In the genomic region with DNA sequence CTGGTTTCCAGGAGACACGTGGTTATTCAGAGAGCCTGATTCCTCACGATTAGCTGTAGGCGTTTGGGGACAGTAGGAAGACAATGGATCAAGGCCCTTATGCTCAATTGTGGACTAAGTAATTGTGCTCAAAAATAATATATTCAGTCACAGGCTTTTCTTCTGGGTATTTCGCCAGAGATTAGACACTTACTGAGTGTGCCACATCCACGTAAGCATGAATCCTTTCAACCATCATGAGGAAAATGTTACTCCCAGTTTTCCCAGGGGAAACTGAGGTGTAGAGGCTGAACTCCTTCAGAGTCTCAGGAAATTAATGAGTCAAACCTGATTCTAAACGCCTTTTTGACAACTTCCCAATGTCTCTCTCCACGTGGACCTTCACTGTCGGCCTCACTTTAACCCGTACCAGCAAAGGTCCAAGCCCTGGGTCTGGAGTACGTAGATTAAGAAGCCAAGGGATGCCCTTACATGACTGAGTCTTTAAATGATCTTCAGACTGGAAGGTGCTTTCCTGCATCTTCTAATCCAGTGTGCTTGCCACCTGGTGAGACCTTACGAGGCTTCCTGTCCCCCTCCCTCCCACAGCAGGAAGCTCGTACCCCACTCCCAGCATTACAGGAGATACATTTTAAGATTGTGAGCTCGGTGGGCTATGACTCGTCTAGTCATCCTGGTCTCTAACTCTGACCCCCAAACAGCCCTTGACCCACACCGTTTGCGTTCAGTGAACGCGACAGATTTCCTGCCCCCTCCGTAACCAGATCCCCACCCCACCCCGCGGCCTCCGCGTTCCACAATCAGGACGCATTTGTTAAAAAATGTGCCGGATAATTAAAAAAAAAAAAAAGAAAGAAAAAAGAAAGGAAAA, we compare ENCODE assay signal across 9 cellular contexts. TPM values are rescaled to one million over a fixed set of nuclear protein-coding genes. Genes with fewer than 3 reads are reported as not detected.
DNase-seq lines count a peak whose midpoint lies in the region; ATAC-seq, FAIRE-seq and TF ChIP-seq lines count a peak whose summit lies in the region.
"Had no signal": no experiment of that assay in that cellular context is flagged by ENCODE, and none has a peak within 500 bp of the region (broad histone marks: within the 10 kb centered on the region; RNA-seq: fewer than 3 reads in every experiment).

No MANE protein-coding gene starts in this region.

- ATAC-seq in GM12878 (peak; percentile 2), HepG2 (no peak), HG02840 (IDR thresholded peaks at IDR 0.05; ENCODE audit: low FRiP score, unreplicated experiment) (no peak), GM19328 (IDR thresholded peaks at IDR 0.05; ENCODE audit: unreplicated experiment) (no peak)
- peak in 1 of 2 donors; percentile 1 for ATAC-seq in stimulated activated naive B cell treated with anti-CD40 and anti-IgM and Interleukin-4, amounts not matched to agents 10 μg/mL and 1 μg/mL and 100 μg/mL, for 72 hours (replicated peaks)

- H3K27me3 ChIP-seq in GM12878 (replicated peaks in 1 of 2; ENCODE audit: control insufficient read depth in 2 of 2, insufficient read depth in 2 of 2, low read length in 1 of 2) (no peaks in the 10 kb centered on the region), HepG2 (ENCODE audit: control insufficient read depth in 1 of 2, insufficient read depth in 2 of 2, low read length in 2 of 2) (no peaks in the 10 kb centered on the region; a peak in 1 of 5 replicates)

- peak overlapping the region; percentile 95 for H3K9ac ChIP-seq in GM12878 (ENCODE audit: control insufficient read depth, insufficient read depth, low read length)
- peak overlapping the region; percentile 94 for H3K9ac ChIP-seq in HepG2 (ENCODE audit: insufficient read depth, low read depth, low read length)

- H3K79me2 ChIP-seq in GM12878 (ENCODE audit: control insufficient read depth, insufficient read depth, low read length) (peaks cover 77% of the 10 kb centered on the region), HepG2 (ENCODE audit: insufficient read depth, low read length) (peaks cover 67% of the 10 kb centered on the region)

- H3K36me3 ChIP-seq in GM12878 (ENCODE audit: control insufficient read depth in 2 of 2, insufficient read depth in 2 of 2, low read length in 1 of 2), result peaks cover 0 to 18% of the 10 kb centered on the region in 2 experiments; a peak in 3 of 4 replicates
- H3K36me3 ChIP-seq in HepG2 (replicated peaks in 1 of 2; ENCODE audit: control insufficient read depth in 1 of 2, insufficient read depth in 2 of 2, low read length in 2 of 2), result peaks cover 0 to 10% of the 10 kb centered on the region in 2 experiments; a peak in 1 of 5 replicates

- peaks cover 36 to 46% of the 10 kb centered on the region in 2 donors for H3K36me3 Mint-ChIP-seq in stimulated activated naive B cell treated with anti-CD40 and anti-IgM and Interleukin-4, amounts not matched to agents 10 μg/mL and 1 μg/mL and 100 μg/mL, for 72 hours

- WGBS in GM12878 (ENCODE audit: insufficient coverage, insufficient replicate concordance, low lambda C conversion rate, missing lambda C conversion rate), result 2% methylated on average over 22 of the region's 25 CpGs
- 8% methylated on average over 25 of the region's 25 CpGs for WGBS in HepG2 (ENCODE audit: low lambda C conversion rate)

- RAD21 ChIA-PET in GM12878 (lab: Charles Lee; ENCODE audit: unreplicated experiment), result interaction anchor here (0.6 to 1.6 kb wide), 5 partner anchors 28 to 1694 kb away, joined by 3 to 5 read pairs (median 3); no protein-coding TSS in a partner anchor

- H3K27ac ChIP-seq in GM12878 (ENCODE audit: control insufficient read depth, insufficient read depth), result peak overlapping the region; percentile 97
- peak overlapping the region; percentile 62 for H3K27ac ChIP-seq in HepG2 (ENCODE audit: extremely low read length, insufficient read depth, low read length)

- H3K4me1 Mint-ChIP-seq in stimulated activated naive B cell treated with anti-CD40 and anti-IgM and Interleukin-4, amounts not matched to agents 10 μg/mL and 1 μg/mL and 100 μg/mL, for 72 hours, result peaks cover 24 to 61% of the 10 kb centered on the region in 2 donors

- in situ Hi-C loops in GM12878 (cut with MboI), result no loop called here
- in situ Hi-C loops in HepG2 (cut with HindIII; ENCODE audit: extremely low pct_ligation_motif_present, low pct_unique_long_range_greater_than_20kb), result no loop called here

- no peak for FAIRE-seq in GM12878 (lab: Jason Lieb, UNC)
- no peak for FAIRE-seq in HepG2 (lab: Jason Lieb, UNC)
- FAIRE-seq: A204.1 had no signal

- CTCF ChIA-PET in GM12878 (lab: Yijun Ruan, JAX) (interaction anchor here (0.5 to 1.1 kb wide), 2 partner anchors 10 to 483 kb away, joined by 3 read pairs; no protein-coding TSS in a partner anchor), HepG2 (lab: Yijun Ruan, JAX; ENCODE audit: low intra/inter-chr PET ratio, low total read pairs) (no interaction called here)

- H3K4me2 ChIP-seq in GM12878 (ENCODE audit: control insufficient read depth, insufficient read depth) (peak overlapping the region; percentile 77), HepG2 (ENCODE audit: low read depth, low read length) (peak overlapping the region; percentile 93)

- TF ChIP-seq CTCF in GM12878 (IDR thresholded peaks at IDR 0.05 in 2 of 3, conservative IDR thresholded peaks at IDR 0.05 in 1 of 3; ENCODE audit: control insufficient read depth in 2 of 3, extremely low read depth in 1 of 3, insufficient read depth in 1 of 3, low read depth in 3 of 3, low read length in 3 of 3), result no peak
- no peak for TF ChIP-seq CTCF in HepG2 (CRISPR knock-in tag; IDR thresholded peaks at IDR 0.05)

- peak; percentile 32 for DNase-seq in DMS 273 (lab: John Stamatoyannopoulos, UW; ENCODE audit: unreplicated experiment)
- no peak for DNase-seq in DMS 273 treated with DMSO at 0.1 percent for 48 hours (lab: John Stamatoyannopoulos, UW)
- DNase-seq in GM12878 (ENCODE audit: low read depth, low spot score), result no peak
- no peak for DNase-seq in HepG2 (ENCODE audit: low spot score)
- DNase-seq in stimulated activated naive B cell treated with anti-CD40 and anti-IgM and Interleukin-4, amounts not matched to agents 10 μg/mL and 1 μg/mL and 100 μg/mL, for 72 hours, result peak; percentile 36

- no peak for TF ChIP-seq RAD21 in GM12878 (IDR thresholded peaks at IDR 0.05; ENCODE audit: insufficient read depth, low read depth, low read length)
- TF ChIP-seq RAD21 in HepG2 (CRISPR knock-in tag; IDR thresholded peaks at IDR 0.05), result no peak

- peak overlapping the region; percentile 100 for H3K27ac Mint-ChIP-seq in stimulated activated naive B cell treated with anti-CD40 and anti-IgM and Interleukin-4, amounts not matched to agents 10 μg/mL and 1 μg/mL and 100 μg/mL, for 72 hours

- H3K9me3 ChIP-seq in GM12878 (replicated peaks; ENCODE audit: control insufficient read depth, insufficient read depth, low read length) (no peaks in the 10 kb centered on the region), HepG2 (ENCODE audit: low read length) (no peaks in the 10 kb centered on the region)

- POLR2A ChIA-PET in GM12878 (lab: Charles Lee) (interaction anchor here (0.9 to 1.3 kb wide), 2 partner anchors 8 to 44 kb away, joined by 3 to 4 read pairs; no protein-coding TSS in a partner anchor), HepG2 (lab: Yijun Ruan, JAX) (interaction anchor here (0.6 to 3.1 kb wide), 7 partner anchors 10 to 741 kb away, joined by 4 to 33 read pairs (median 6); partner anchors contain the start of genes GRAMD2A, MYO9A and SENP8)

- SMC1A ChIA-PET in GM12878 (lab: Charles Lee; ENCODE audit: uncharacterized antibody, unreplicated experiment), result no interaction called here

- no peaks in the 10 kb centered on the region for H4K20me1 ChIP-seq in GM12878 (ENCODE audit: control insufficient read depth, insufficient read depth)
- H4K20me1 ChIP-seq in HepG2 (ENCODE audit: insufficient read depth, low read length), result peaks cover 43% of the 10 kb centered on the region

- intact Hi-C loops in GM12878 (cut with micrococcal nuclease; ENCODE audit: unreplicated experiment) (loop anchor here (5.0 kb wide), 1 partner anchor 243 kb away; the partner anchor contains the start of gene ARIH1), HepG2 (cut with micrococcal nuclease; ENCODE audit: unreplicated experiment) (no loop called here)

- BruUV-seq in GM12878 (replicated peaks; lab: Mats Ljungman, UMichigan) (TSS peak; percentile 73), HepG2 (replicated peaks; lab: Mats Ljungman, UMichigan) (TSS peak; percentile 60)

- H3K9me3 Mint-ChIP-seq in stimulated activated naive B cell treated with anti-CD40 and anti-IgM and Interleukin-4, amounts not matched to agents 10 μg/mL and 1 μg/mL and 100 μg/mL, for 72 hours, result no peaks in the 10 kb centered on the region

- H3K4me3 ChIP-seq in GM12878 (peak overlapping the region; percentile 96), HepG2 (replicated peaks in 1 of 3; ENCODE audit: insufficient read depth in 1 of 3, low read depth in 2 of 3, low read length in 3 of 3) (peak overlapping the region; percentile 81 to 99 (median 96))

- no peaks in the 10 kb centered on the region for H3K27me3 Mint-ChIP-seq in stimulated activated naive B cell treated with anti-CD40 and anti-IgM and Interleukin-4, amounts not matched to agents 10 μg/mL and 1 μg/mL and 100 μg/mL, for 72 hours

- TF ChIP-seq POLR2A in Raji (IDR thresholded peaks at IDR 0.05; ENCODE audit: insufficient read depth, low read depth, low read length) (peak; percentile 39; the same call in 1 of the 2 replicates), GM12878 (IDR thresholded peaks at IDR 0.05; ENCODE audit: low read depth, low read length) (no peak), HepG2 (IDR thresholded peaks at IDR 0.05; ENCODE audit: insufficient read depth in 1 of 2, low read depth in 2 of 2, low read length in 2 of 2) (peak in 1 of 2 experiments; percentile 22; a peak in 2 of 4 replicates)

- no peak for TF ChIP-seq EP300 in GM12878 (IDR thresholded peaks at IDR 0.05; ENCODE audit: borderline replicate concordance in 1 of 2, control insufficient read depth in 1 of 2, low read depth in 2 of 2, low read length in 2 of 2)
- no peak for TF ChIP-seq EP300 in HepG2 (IDR thresholded peaks at IDR 0.05; ENCODE audit: low read depth in 2 of 2, low read length in 2 of 2)
- TF ChIP-seq EP300 in HepG2 (CRISPR knock-in tag; IDR thresholded peaks at IDR 0.05; ENCODE audit: borderline replicate concordance), result no peak

- H3K4me3 Mint-ChIP-seq in stimulated activated naive B cell treated with anti-CD40 and anti-IgM and Interleukin-4, amounts not matched to agents 10 μg/mL and 1 μg/mL and 100 μg/mL, for 72 hours, result peak overlapping the region; percentile 94 to 97

- peaks cover 12% of the 10 kb centered on the region for H3K4me1 ChIP-seq in GM12878 (ENCODE audit: control insufficient read depth, insufficient read depth, low read length)
- H3K4me1 ChIP-seq in HepG2 (ENCODE audit: insufficient read depth, low read length), result peaks cover 61% of the 10 kb centered on the region

- H2AFZ ChIP-seq in GM12878 (ENCODE audit: control insufficient read depth, low read depth, low read length) (no peak overlapping the region), HepG2 (ENCODE audit: low read length) (no peak overlapping the region)

RNA-seq across cellular contexts. Expression of gene PKM, which starts 1.7 kb away (rescaled TPM):
- 2,657 and 2,906 TPM in 2 replicates for total RNA-seq in GM12878 (2013; cell fraction: nucleolus; rRNA removed)
- 1,257 and 1,302 TPM in 2 replicates for total RNA-seq in GM12878 (2014; rRNA removed)
- total RNA-seq in GM12878 (2014; rRNA removed; fragmentation: Illumina TruSeq; extraction: Trizol), result 912 and 984 TPM in 2 replicates
- 1,487 and 1,505 TPM in 2 replicates for total RNA-seq in GM12878 (2021)
- polyA plus RNA-seq in GM12878 (2011; ENCODE audit: low read depth), result 1,106 TPM
- polyA plus RNA-seq in GM12878 (2011; rRNA removed), result 2,011 and 2,640 TPM in 2 replicates
- polyA plus RNA-seq in GM12878 (2011; cell fraction: cytosol; rRNA removed), result 2,081 and 2,225 TPM in 2 replicates
- polyA plus RNA-seq in GM12878 (2011; cell fraction: nucleus; rRNA removed), result 3,305 and 4,399 TPM in 2 replicates
- polyA plus RNA-seq in GM12878 (2012), result 1,702 and 1,753 TPM in 2 replicates
- 1,523 and 1,631 TPM in 2 replicates for polyA plus RNA-seq in GM12878 (2014; fragmentation: Illumina TruSeq; extraction: Trizol)
- polyA plus RNA-seq in GM12878 (2014; fragmentation: Nextera tagmentation; extraction: Ambion mirVana), result 100 to 1,000 TPM; 491 to 500 TPM
- 1,361 and 1,456 TPM in 2 replicates for polyA plus RNA-seq in GM12878 (2014; rRNA removed)
- polyA plus RNA-seq in GM12878 (2016; fragmentation: Nextera tagmentation; extraction: Ambion mirVana), result 1,000 to 10,000 TPM; 1,696 to 1,742 TPM
- 2,197 and 2,457 TPM in 2 replicates for polyA minus RNA-seq in GM12878 (2011; rRNA and poly(A)+ RNA removed)
- 720 and 815 TPM in 2 replicates for polyA minus RNA-seq in GM12878 (2011; cell fraction: cytosol; rRNA and poly(A)+ RNA removed)
- 1,090 and 1,249 TPM in 2 replicates for polyA minus RNA-seq in GM12878 (2011; cell fraction: nucleus; rRNA and poly(A)+ RNA removed)
- 488 and 574 TPM in 2 replicates for total RNA-seq in HepG2 (2016; rRNA removed; fragmentation: Illumina TruSeq; extraction: Trizol)
- total RNA-seq in HepG2 (2016; cell fraction: cytosol; rRNA removed; fragmentation: Illumina TruSeq; extraction: Trizol; ENCODE audit: low read depth), result 56.7 and 63.3 TPM in 2 replicates
- 500 and 538 TPM in 2 replicates for total RNA-seq in HepG2 (2016; cell fraction: insoluble cytoplasmic fraction; rRNA removed; fragmentation: Illumina TruSeq; extraction: Trizol)
- 102 TPM in 2 replicates for total RNA-seq in HepG2 (2016; cell fraction: membrane; rRNA removed; fragmentation: Illumina TruSeq; extraction: Trizol)
- 265 and 278 TPM in 2 replicates for total RNA-seq in HepG2 (2016; cell fraction: nucleus; rRNA removed; fragmentation: Illumina TruSeq; extraction: Trizol)
- 766 and 780 TPM in 2 replicates for polyA plus RNA-seq in HepG2 (2011; rRNA removed)
- 619 and 801 TPM in 2 replicates for polyA plus RNA-seq in HepG2 (2011; cell fraction: cytosol; rRNA removed)
- polyA plus RNA-seq in HepG2 (2011; cell fraction: nucleus; rRNA removed), result 586 and 619 TPM in 2 replicates
- polyA plus RNA-seq in HepG2 (2012), result 811 and 958 TPM in 2 replicates
- polyA plus RNA-seq in HepG2 (2016; cell fraction: cytosol; fragmentation: Illumina TruSeq; extraction: Trizol; ENCODE audit: low read depth), result 52.1 and 54.7 TPM in 2 replicates
- 373 and 468 TPM in 2 replicates for polyA plus RNA-seq in HepG2 (2016; cell fraction: insoluble cytoplasmic fraction; fragmentation: Illumina TruSeq; extraction: Trizol; ENCODE audit: low read depth)
- polyA plus RNA-seq in HepG2 (2016; cell fraction: membrane; fragmentation: Illumina TruSeq; extraction: Trizol; ENCODE audit: low read depth), result 77.8 and 83.1 TPM in 2 replicates
- polyA plus RNA-seq in HepG2 (2016; cell fraction: nucleus; fragmentation: Illumina TruSeq; extraction: Trizol; ENCODE audit: insufficient read depth, low read depth), result 330 and 335 TPM in 2 replicates
- 1,889 and 3,533 TPM in 2 replicates for polyA minus RNA-seq in HepG2 (2011; rRNA and poly(A)+ RNA removed; ENCODE audit: low replicate concordance)
- 776 TPM in 2 replicates for polyA minus RNA-seq in HepG2 (2011; cell fraction: cytosol; rRNA and poly(A)+ RNA removed)
- 532 and 663 TPM in 2 replicates for polyA minus RNA-seq in HepG2 (2011; cell fraction: nucleus; rRNA and poly(A)+ RNA removed)

RNA-seq across cellular contexts. Expression of gene GRAMD2A, which starts 31.7 kb away (rescaled TPM):
- not detected in 2 replicates for total RNA-seq in GM12878 (2013; cell fraction: nucleolus; rRNA removed)
- total RNA-seq in GM12878 (2014; rRNA removed) (not detected in 2 replicates), GM12878 (2014; rRNA removed; fragmentation: Illumina TruSeq; extraction: Trizol) (not detected in 2 replicates), GM12878 (2021) (not detected in 2 replicates), HepG2 (2016; rRNA removed; fragmentation: Illumina TruSeq; extraction: Trizol) (0.32 TPM in 1 of 2 replicates, not detected in the other)
- not detected for polyA plus RNA-seq in GM12878 (2011; ENCODE audit: low read depth)
- polyA plus RNA-seq in GM12878 (2011; rRNA removed) (not detected in 2 replicates), GM12878 (2014; fragmentation: Illumina TruSeq; extraction: Trizol) (not detected in 2 replicates), GM12878 (2014; fragmentation: Nextera tagmentation; extraction: Ambion mirVana) (under 1 TPM in 1 of 2 experiments, not detected in 1; 0.02 TPM), GM12878 (2014; rRNA removed) (not detected in 2 replicates), GM12878 (2016; fragmentation: Nextera tagmentation; extraction: Ambion mirVana) (under 1 TPM in 1 of 2 experiments, not detected in 1; 0.35 TPM), HepG2 (2011; rRNA removed) (0.04 and 0.13 TPM in 2 replicates)
- polyA plus RNA-seq in GM12878 (2011; cell fraction: cytosol; rRNA removed), result not detected in 2 replicates
- polyA plus RNA-seq in GM12878 (2011; cell fraction: nucleus; rRNA removed), result not detected in 2 replicates
- polyA plus RNA-seq in GM12878 (2012), result not detected in 2 replicates
- polyA minus RNA-seq in GM12878 (2011; rRNA and poly(A)+ RNA removed), result not detected in 2 replicates
- not detected in 2 replicates for polyA minus RNA-seq in GM12878 (2011; cell fraction: cytosol; rRNA and poly(A)+ RNA removed)
- not detected in 2 replicates for polyA minus RNA-seq in GM12878 (2011; cell fraction: nucleus; rRNA and poly(A)+ RNA removed)
- total RNA-seq in HepG2 (2016; cell fraction: cytosol; rRNA removed; fragmentation: Illumina TruSeq; extraction: Trizol; ENCODE audit: low read depth), result not detected in 2 replicates
- total RNA-seq in HepG2 (2016; cell fraction: insoluble cytoplasmic fraction; rRNA removed; fragmentation: Illumina TruSeq; extraction: Trizol), result 0.07 and 0.17 TPM in 2 replicates
- total RNA-seq in HepG2 (2016; cell fraction: membrane; rRNA removed; fragmentation: Illumina TruSeq; extraction: Trizol), result not detected in 2 replicates
- total RNA-seq in HepG2 (2016; cell fraction: nucleus; rRNA removed; fragmentation: Illumina TruSeq; extraction: Trizol), result not detected in 2 replicates
- polyA plus RNA-seq in HepG2 (2011; cell fraction: cytosol; rRNA removed), result 0.05 TPM in 2 replicates
- polyA plus RNA-seq in HepG2 (2011; cell fraction: nucleus; rRNA removed), result 0.16 TPM in 1 of 2 replicates, not detected in the other
- 0.09 and 0.36 TPM in 2 replicates for polyA plus RNA-seq in HepG2 (2012)
- polyA plus RNA-seq in HepG2 (2016; cell fraction: cytosol; fragmentation: Illumina TruSeq; extraction: Trizol; ENCODE audit: low read depth), result not detected in 2 replicates
- polyA plus RNA-seq in HepG2 (2016; cell fraction: insoluble cytoplasmic fraction; fragmentation: Illumina TruSeq; extraction: Trizol; ENCODE audit: low read depth), result not detected in 2 replicates
- polyA plus RNA-seq in HepG2 (2016; cell fraction: membrane; fragmentation: Illumina TruSeq; extraction: Trizol; ENCODE audit: low read depth), result not detected in 2 replicates
- polyA plus RNA-seq in HepG2 (2016; cell fraction: nucleus; fragmentation: Illumina TruSeq; extraction: Trizol; ENCODE audit: insufficient read depth, low read depth), result not detected in 2 replicates
- 0.86 and 2.8 TPM in 2 replicates for polyA minus RNA-seq in HepG2 (2011; rRNA and poly(A)+ RNA removed; ENCODE audit: low replicate concordance)
- polyA minus RNA-seq in HepG2 (2011; cell fraction: cytosol; rRNA and poly(A)+ RNA removed), result not detected in 2 replicates
- polyA minus RNA-seq in HepG2 (2011; cell fraction: nucleus; rRNA and poly(A)+ RNA removed), result not detected in 2 replicates

RNA-seq across cellular contexts. Expression of gene PARP6, which starts 43.0 kb away (rescaled TPM):
- total RNA-seq in GM12878 (2013; cell fraction: nucleolus; rRNA removed), result 104 and 119 TPM in 2 replicates
- total RNA-seq in GM12878 (2014; rRNA removed), result 26.3 and 31.2 TPM in 2 replicates
- 21.5 and 25.0 TPM in 2 replicates for total RNA-seq in GM12878 (2014; rRNA removed; fragmentation: Illumina TruSeq; extraction: Trizol)
- 38.3 and 40.0 TPM in 2 replicates for total RNA-seq in GM12878 (2021)
- 37.6 TPM for polyA plus RNA-seq in GM12878 (2011; ENCODE audit: low read depth)
- polyA plus RNA-seq in GM12878 (2011; rRNA removed), result 60.7 and 73.5 TPM in 2 replicates
- 49.1 and 49.8 TPM in 2 replicates for polyA plus RNA-seq in GM12878 (2011; cell fraction: cytosol; rRNA removed)
- polyA plus RNA-seq in GM12878 (2011; cell fraction: nucleus; rRNA removed), result 245 and 317 TPM in 2 replicates
- polyA plus RNA-seq in GM12878 (2012), result 44.8 and 49.9 TPM in 2 replicates
- polyA plus RNA-seq in GM12878 (2014; fragmentation: Illumina TruSeq; extraction: Trizol), result 41.4 and 47.2 TPM in 2 replicates
- 10 to 100 TPM; 14.3 to 23.7 TPM for polyA plus RNA-seq in GM12878 (2014; fragmentation: Nextera tagmentation; extraction: Ambion mirVana)
- polyA plus RNA-seq in GM12878 (2014; rRNA removed), result 43.9 and 51.8 TPM in 2 replicates
- 10 to 100 TPM; 15.5 to 27.6 TPM for polyA plus RNA-seq in GM12878 (2016; fragmentation: Nextera tagmentation; extraction: Ambion mirVana)
- 39.3 and 65.1 TPM in 2 replicates for polyA minus RNA-seq in GM12878 (2011; rRNA and poly(A)+ RNA removed)
- polyA minus RNA-seq in GM12878 (2011; cell fraction: cytosol; rRNA and poly(A)+ RNA removed), result 9.0 and 13.4 TPM in 2 replicates
- polyA minus RNA-seq in GM12878 (2011; cell fraction: nucleus; rRNA and poly(A)+ RNA removed), result 45.9 and 59.0 TPM in 2 replicates
- 0.22 TPM in 1 of 2 replicates, not detected in the other for total RNA-seq in HepG2 (2016; rRNA removed; fragmentation: Illumina TruSeq; extraction: Trizol)
- total RNA-seq in HepG2 (2016; cell fraction: cytosol; rRNA removed; fragmentation: Illumina TruSeq; extraction: Trizol; ENCODE audit: low read depth), result not detected in 2 replicates
- not detected in 2 replicates for total RNA-seq in HepG2 (2016; cell fraction: insoluble cytoplasmic fraction; rRNA removed; fragmentation: Illumina TruSeq; extraction: Trizol)
- not detected in 2 replicates for total RNA-seq in HepG2 (2016; cell fraction: membrane; rRNA removed; fragmentation: Illumina TruSeq; extraction: Trizol)
- total RNA-seq in HepG2 (2016; cell fraction: nucleus; rRNA removed; fragmentation: Illumina TruSeq; extraction: Trizol), result not detected in 2 replicates
- polyA plus RNA-seq in HepG2 (2011; rRNA removed), result 0.87 and 1.3 TPM in 2 replicates
- polyA plus RNA-seq in HepG2 (2011; cell fraction: cytosol; rRNA removed), result 0.07 and 0.36 TPM in 2 replicates
- polyA plus RNA-seq in HepG2 (2011; cell fraction: nucleus; rRNA removed), result 4.2 and 4.3 TPM in 2 replicates
- 1.0 and 1.3 TPM in 2 replicates for polyA plus RNA-seq in HepG2 (2012)
- not detected in 2 replicates for polyA plus RNA-seq in HepG2 (2016; cell fraction: cytosol; fragmentation: Illumina TruSeq; extraction: Trizol; ENCODE audit: low read depth)
- polyA plus RNA-seq in HepG2 (2016; cell fraction: insoluble cytoplasmic fraction; fragmentation: Illumina TruSeq; extraction: Trizol; ENCODE audit: low read depth), result not detected in 2 replicates
- 0.77 TPM in 1 of 2 replicates, not detected in the other for polyA plus RNA-seq in HepG2 (2016; cell fraction: membrane; fragmentation: Illumina TruSeq; extraction: Trizol; ENCODE audit: low read depth)
- polyA plus RNA-seq in HepG2 (2016; cell fraction: nucleus; fragmentation: Illumina TruSeq; extraction: Trizol; ENCODE audit: insufficient read depth, low read depth), result 2.2 and 2.5 TPM in 2 replicates
- 0.78 and 129 TPM in 2 replicates for polyA minus RNA-seq in HepG2 (2011; rRNA and poly(A)+ RNA removed; ENCODE audit: low replicate concordance)
- polyA minus RNA-seq in HepG2 (2011; cell fraction: cytosol; rRNA and poly(A)+ RNA removed), result 1.7 and 1.9 TPM in 2 replicates
- polyA minus RNA-seq in HepG2 (2011; cell fraction: nucleus; rRNA and poly(A)+ RNA removed), result 1.9 and 2.3 TPM in 2 replicates

Comparison
In these comparisons a context has a peak if more than half of its experiments do, and no peak if none do; other contexts are left out.
1. DNase-seq: peak in DMS 273 (single experiment) and stimulated activated naive B cell treated with anti-CD40 and anti-IgM and Interleukin-4, amounts not matched to agents 10 μg/mL and 1 μg/mL and 100 μg/mL, for 72 hours (single experiment); none in DMS 273 treated with DMSO at 0.1 percent for 48 hours (single experiment), GM12878 (single experiment) and HepG2 (single experiment).
2. RNA of gene PARP6, which starts 43.0 kb away (total RNA-seq): 21.5 to 119 TPM in GM12878; 0.22 TPM in HepG2; every median in the first group is over 10 times any median in the second.